ENCODE assay signal across 11 cellular contexts in genomic region chr22:39166547-39166946, GRCh38.
"Had no signal": no experiment of that assay in that cellular context is flagged by ENCODE, and none has a peak within 500 bp of the region (broad histone marks: within the 10 kb centered on the region; RNA-seq: fewer than 3 reads in every experiment).

No MANE protein-coding gene starts in this region.

- H2AFZ ChIP-seq: GM23248, GM23338 had no signal

- H3K27ac Mint-ChIP-seq: GM23338, HFFc6 had no signal

- H3K4me3 Mint-ChIP-seq: GM23338, H9, HFFc6 had no signal

- H3K27ac ChIP-seq: GM23248 had no signal

- H3K4me2 ChIP-seq: GM23338 had no signal

- FAIRE-seq: H1, H54 had no signal

- H3K36me3 ChIP-seq: HAP-1 had no signal

- ATAC-seq: GM23338, HCT116 had no signal

- H3K4me3 ChIP-seq: GM23248, GM23338, HAP-1 had no signal

- H3K9ac ChIP-seq: GM23248 had no signal

- DNase-seq: GM23248, GOT3, H7, H9, HCEC 1CT, HFFc6 had no signal
